In genomic region chr12:28958553-28959195, GRCh38 we compare ENCODE assay signal across 1 cellular context.
TF ChIP-seq lines count a peak whose summit lies in the region.

No MANE protein-coding gene starts in this region.

TF ChIP-seq in SK-N-SH treated with all-trans-retinoic acid at 6 μM for 48 hours, 23 proteins besides CTCF, POLR2A, EP300 and RAD21 (continued from another document):
- TF ChIP-seq, protein P1, sequence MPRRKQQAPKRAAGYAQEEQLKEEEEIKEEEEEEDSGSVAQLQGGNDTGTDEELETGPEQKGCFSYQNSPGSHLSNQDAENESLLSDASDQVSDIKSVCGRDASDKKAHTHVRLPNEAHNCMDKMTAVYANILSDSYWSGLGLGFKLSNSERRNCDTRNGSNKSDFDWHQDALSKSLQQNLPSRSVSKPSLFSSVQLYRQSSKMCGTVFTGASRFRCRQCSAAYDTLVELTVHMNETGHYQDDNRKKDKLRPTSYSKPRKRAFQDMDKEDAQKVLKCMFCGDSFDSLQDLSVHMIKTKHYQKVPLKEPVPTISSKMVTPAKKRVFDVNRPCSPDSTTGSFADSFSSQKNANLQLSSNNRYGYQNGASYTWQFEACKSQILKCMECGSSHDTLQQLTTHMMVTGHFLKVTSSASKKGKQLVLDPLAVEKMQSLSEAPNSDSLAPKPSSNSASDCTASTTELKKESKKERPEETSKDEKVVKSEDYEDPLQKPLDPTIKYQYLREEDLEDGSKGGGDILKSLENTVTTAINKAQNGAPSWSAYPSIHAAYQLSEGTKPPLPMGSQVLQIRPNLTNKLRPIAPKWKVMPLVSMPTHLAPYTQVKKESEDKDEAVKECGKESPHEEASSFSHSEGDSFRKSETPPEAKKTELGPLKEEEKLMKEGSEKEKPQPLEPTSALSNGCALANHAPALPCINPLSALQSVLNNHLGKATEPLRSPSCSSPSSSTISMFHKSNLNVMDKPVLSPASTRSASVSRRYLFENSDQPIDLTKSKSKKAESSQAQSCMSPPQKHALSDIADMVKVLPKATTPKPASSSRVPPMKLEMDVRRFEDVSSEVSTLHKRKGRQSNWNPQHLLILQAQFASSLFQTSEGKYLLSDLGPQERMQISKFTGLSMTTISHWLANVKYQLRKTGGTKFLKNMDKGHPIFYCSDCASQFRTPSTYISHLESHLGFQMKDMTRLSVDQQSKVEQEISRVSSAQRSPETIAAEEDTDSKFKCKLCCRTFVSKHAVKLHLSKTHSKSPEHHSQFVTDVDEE (CRISPR knock-in tag; IDR thresholded peaks at IDR 0.05), result no peak
- no peak for TF ChIP-seq ZNF565 (CRISPR knock-in tag; conservative IDR thresholded peaks at IDR 0.05; ENCODE audit: low read depth)
